In genomic region chr16:29900888-29901606, GRCh38 we compare ENCODE assay signal across 8 cellular contexts. TPM values are rescaled to one million over a fixed set of nuclear protein-coding genes. Genes with fewer than 3 reads are reported as not detected.
DNase-seq lines count a peak whose midpoint lies in the region; ATAC-seq and TF ChIP-seq lines count a peak whose summit lies in the region.

No MANE protein-coding gene starts in this region.

- H3K36me3 ChIP-seq in cardiac muscle cell (no peaks in the 10 kb centered on the region), adipocyte (ENCODE audit: control insufficient read depth, insufficient read depth, low read length, severe bottlenecking) (no peaks in the 10 kb centered on the region), kidney epithelial cell (ENCODE audit: control insufficient read depth, insufficient read depth, low read length) (no peaks in the 10 kb centered on the region), upper lobe of left lung (no peaks in the 10 kb centered on the region)

- 16 to 58% methylated on average over 7 to 21 of the region's 31 CpGs for WGBS in upper lobe of left lung, 2 donors

- ATAC-seq in left cardiac atrium (no peak), upper lobe of left lung (ENCODE audit: low FRiP score in 2 of 2) (no peak)

- H3K27ac ChIP-seq in cardiac muscle cell = no peak overlapping the region
- H3K27ac ChIP-seq in upper lobe of left lung = no peak overlapping the region

- H3K27me3 ChIP-seq in cardiac muscle cell = no peaks in the 10 kb centered on the region
- H3K27me3 ChIP-seq in adipocyte (replicated peaks; ENCODE audit: control insufficient read depth, insufficient read depth, low read length) = peaks cover 21% of the 10 kb centered on the region
- H3K27me3 ChIP-seq in kidney epithelial cell (ENCODE audit: control insufficient read depth, insufficient read depth, low read length) = peaks cover 10% of the 10 kb centered on the region
- peaks cover 0 to 15% (median 4%) of the 10 kb centered on the region in 4 donors for H3K27me3 ChIP-seq in upper lobe of left lung

- H3K9me3 ChIP-seq in cardiac muscle cell (ENCODE audit: low read depth) = no peaks in the 10 kb centered on the region
- no peaks in the 10 kb centered on the region for H3K9me3 ChIP-seq in adipocyte (ENCODE audit: control insufficient read depth, low read length)
- H3K9me3 ChIP-seq in upper lobe of left lung = no peaks in the 10 kb centered on the region

- peaks cover 4% of the 10 kb centered on the region for H3K4me1 ChIP-seq in cardiac muscle cell (ENCODE audit: low read depth)
- peaks cover 7% of the 10 kb centered on the region for H3K4me1 ChIP-seq in adipocyte (ENCODE audit: control insufficient read depth, insufficient read depth, low read length)
- H3K4me1 ChIP-seq in upper lobe of left lung = peaks cover 11 to 29% (median 20%) of the 10 kb centered on the region in 4 donors

- no peak for DNase-seq in cardiac muscle cell (ENCODE audit: low read depth in 1 of 2, low spot score in 1 of 2)
- no peak for DNase-seq in left cardiac atrium
- DNase-seq in adipocyte (ENCODE audit: low read depth) = no peak
- DNase-seq in kidney epithelial cell (ENCODE audit: low read depth) = no peak
- peak in 1 of 2 donors; percentile 73 for DNase-seq in upper lobe of left lung
- no peak for DNase-seq in anterior cingulate cortex (lab: John Stamatoyannopoulos, UW)
- DNase-seq in HuH-7.5 (ENCODE audit: low spot score) = no peak
- DNase-seq in medulla oblongata (ENCODE audit: extremely low spot score) = no peak

- peak overlapping the region; percentile 36 for H3K4me3 ChIP-seq in cardiac muscle cell
- peak overlapping the region; percentile 73 for H3K4me3 ChIP-seq in adipocyte (ENCODE audit: low read length)
- peak overlapping the region; percentile 61 for H3K4me3 ChIP-seq in kidney epithelial cell (ENCODE audit: low read depth, low read length)
- H3K4me3 ChIP-seq in upper lobe of left lung = peak overlapping the region in 3 of 4 donors; percentile 68 to 77 (median 76)

- no peak for TF ChIP-seq POLR2A in upper lobe of left lung (IDR thresholded peaks at IDR 0.05)

- intact Hi-C loops in left cardiac atrium (cut with DNase I) = no loop called here

- H3K9ac ChIP-seq in adipocyte (ENCODE audit: low read length) = peak overlapping the region; percentile 53

- TF ChIP-seq CTCF in cardiac muscle cell (IDR thresholded peaks at IDR 0.05; ENCODE audit: low read depth, low read length) (no peak), kidney epithelial cell (IDR thresholded peaks at IDR 0.05; ENCODE audit: insufficient read depth, low read length, poor library complexity, severe bottlenecking) (no peak), upper lobe of left lung (IDR thresholded peaks at IDR 0.05) (no peak)

- TF ChIP-seq EP300 in upper lobe of left lung (IDR thresholded peaks at IDR 0.05) = no peak

RNA-seq across cellular contexts. Expression of gene ASPHD1, which starts 0.8 kb away (rescaled TPM):
- total RNA-seq in cardiac muscle cell (1.8 and 3.9 TPM in 2 replicates), left cardiac atrium (1 to 10 TPM in 1 of 2 donors, under 1 TPM in 1; 0.59 to 1.0 TPM), kidney epithelial cell (10.2 and 12.5 TPM in 2 replicates), upper lobe of left lung (1 to 10 TPM in 4 of 6 donors, under 1 TPM in 1, not detected in 1; 0.78 to 4.2 (median 2.4) TPM)
- polyA plus RNA-seq in cardiac muscle cell = 1.8 and 2.3 TPM in 2 replicates

RNA-seq across cellular contexts. Expression of gene SEZ6L2, which starts 1.7 kb away (rescaled TPM):
- total RNA-seq in cardiac muscle cell (13.9 and 21.1 TPM in 2 replicates), left cardiac atrium (1 to 10 TPM in 1 of 2 donors, under 1 TPM in 1; 0.82 to 1.8 TPM), kidney epithelial cell (26.2 and 30.4 TPM in 2 replicates), upper lobe of left lung (10 to 100 TPM in 3 of 6 donors, 1 to 10 TPM in 3; 4.2 to 13.5 (median 8.2) TPM)
- 5.8 and 10.3 TPM in 2 replicates for polyA plus RNA-seq in cardiac muscle cell

RNA-seq across cellular contexts. Expression of gene KCTD13, which starts 25.0 kb away (rescaled TPM):
- total RNA-seq in cardiac muscle cell (17.6 and 22.1 TPM in 2 replicates), left cardiac atrium (10 to 100 TPM in 1 of 2 donors, 1 to 10 TPM in 1; 7.6 to 10.1 TPM), kidney epithelial cell (24.7 and 38.2 TPM in 2 replicates), upper lobe of left lung (10 to 100 TPM; 15.5 to 71.2 (median 24.4) TPM)
- 22.3 and 23.3 TPM in 2 replicates for polyA plus RNA-seq in cardiac muscle cell

RNA-seq across cellular contexts. Expression of gene CDIPT, which starts 38.0 kb away (rescaled TPM):
- total RNA-seq in cardiac muscle cell (138 and 139 TPM in 2 replicates), left cardiac atrium (10 to 100 TPM; 88.8 to 90.8 TPM), kidney epithelial cell (83.9 and 85.2 TPM in 2 replicates), upper lobe of left lung (100 to 1,000 TPM in 1 of 6 donors, 10 to 100 TPM in 5; 60.3 to 119 (median 94.4) TPM)
- polyA plus RNA-seq in cardiac muscle cell = 144 TPM in 2 replicates
